In genomic region chr1:160342953-160343869, GRCh38 we compare ENCODE assay signal across 8 cellular contexts. TPM values are rescaled to one million over a fixed set of nuclear protein-coding genes. Genes with fewer than 3 reads are reported as not detected.
DNase-seq lines count a peak whose midpoint lies in the region; ATAC-seq, FAIRE-seq and TF ChIP-seq lines count a peak whose summit lies in the region.

TSS of gene COPA (minus strand) at chr1:160343250. CDS start at chr1:160343170, 80 bp downstream.
TSS of gene NCSTN (plus strand) at chr1:160343383. CDS start at chr1:160343397, 14 bp downstream.

- H3K4me1 ChIP-seq in psoas muscle: peaks cover 46% of the 10 kb centered on the region

- peaks cover 7 to 56% of the 10 kb centered on the region in 2 donors for H3K36me3 ChIP-seq in psoas muscle (ENCODE audit: insufficient read depth in 1 of 2, low read depth in 1 of 2)

- TF ChIP-seq CTCF in GM13977 (IDR thresholded peaks at IDR 0.05; ENCODE audit: extremely low read depth, insufficient read depth, missing control alignments) (no peak), psoas muscle (IDR thresholded peaks at IDR 0.05) (no peak)

- FAIRE-seq in urothelium cell line (lab: Jason Lieb, UNC): no peak

- in situ Hi-C loops in GM13977 (cut with MboI; ENCODE audit: low pct_unique_long_range_greater_than_20kb, low sequenced_read_pairs, unreplicated experiment): no loop called here

- intact Hi-C loops in left ventricle myocardium superior (cut with micrococcal nuclease) (no loop called here), psoas muscle (cut with DNase I) (no loop called here)

- peak within 1 kb of the TSS; percentile 84 for H3K4me3 ChIP-seq in psoas muscle

- no peaks in the 10 kb centered on the region for H3K9me3 ChIP-seq in psoas muscle

- H3K27ac ChIP-seq in angular gyrus (ENCODE audit: low read depth, low read length) (peak within 1 kb of the TSS; percentile 89), psoas muscle (peak within 1 kb of the TSS; percentile 96)

- H3K27me3 ChIP-seq in psoas muscle (ENCODE audit: insufficient read depth in 3 of 3, low read length in 2 of 3): no peaks in the 10 kb centered on the region

- 0 to 1% (median 0%) methylated on average over 51 to 58 of the region's 58 CpGs for WGBS in psoas muscle, 3 donors

- ATAC-seq in HG02885 (IDR thresholded peaks at IDR 0.05; ENCODE audit: poor library complexity, unreplicated experiment): peak; percentile 93
- ATAC-seq in left ventricle myocardium superior: peak; percentile 99
- ATAC-seq in psoas muscle: peak; percentile 97 to 99 (median 99)

- DNase-seq in GM13977 (ENCODE audit: low spot score) (peak; percentile 89), NCI-H187 (lab: John Stamatoyannopoulos, UW) (peak; percentile 91 to 97), T-helper 2 cell (peak; percentile 65 to 95 (median 84)), left ventricle myocardium superior (peak; percentile 93), psoas muscle (peak; percentile 93 to 96), urothelium cell line (ENCODE audit: low spot score) (peak; percentile 94)

RNA-seq across cellular contexts. Expression of gene COPA, which starts in this region (rescaled TPM):
- 93.0 TPM for total RNA-seq in left ventricle myocardium superior
- total RNA-seq in psoas muscle: 10 to 100 TPM; 72.3 to 96.3 (median 79.9) TPM
- polyA plus RNA-seq in psoas muscle: 10 to 100 TPM; 53.8 to 87.2 (median 73.0) TPM

RNA-seq across cellular contexts. Expression of gene NCSTN, which starts in this region (rescaled TPM):
- total RNA-seq in left ventricle myocardium superior (60.7 TPM), psoas muscle (10 to 100 TPM; 32.6 to 49.8 (median 42.6) TPM)
- 10 to 100 TPM; 23.5 to 33.6 (median 27.4) TPM for polyA plus RNA-seq in psoas muscle

Comparison
In these comparisons a context has a peak if more than half of its experiments do, and no peak if none do; other contexts are left out.
1. Peak in every context shown above with its lines: DNase-seq, ATAC-seq, H3K4me3 ChIP-seq and H3K27ac ChIP-seq.